1 cellular context compared by ENCODE assay signal in genomic region chr21:33542640-33543504, GRCh38.
A peak's percentile ranks its signal among the peaks of the same experiment; 100 is the strongest.
TF ChIP-seq lines count a peak whose summit lies in the region.

TSS of gene SON (plus strand) at chr21:33543038. CDS start at chr21:33543093, 55 bp downstream.

TF ChIP-seq in HEK293, 187 proteins besides CTCF, POLR2A, EP300 and RAD21 (continued from another document and continues in another):
- TF ChIP-seq, protein P1, sequence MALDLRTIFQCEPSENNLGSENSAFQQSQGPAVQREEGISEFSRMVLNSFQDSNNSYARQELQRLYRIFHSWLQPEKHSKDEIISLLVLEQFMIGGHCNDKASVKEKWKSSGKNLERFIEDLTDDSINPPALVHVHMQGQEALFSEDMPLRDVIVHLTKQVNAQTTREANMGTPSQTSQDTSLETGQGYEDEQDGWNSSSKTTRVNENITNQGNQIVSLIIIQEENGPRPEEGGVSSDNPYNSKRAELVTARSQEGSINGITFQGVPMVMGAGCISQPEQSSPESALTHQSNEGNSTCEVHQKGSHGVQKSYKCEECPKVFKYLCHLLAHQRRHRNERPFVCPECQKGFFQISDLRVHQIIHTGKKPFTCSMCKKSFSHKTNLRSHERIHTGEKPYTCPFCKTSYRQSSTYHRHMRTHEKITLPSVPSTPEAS (tag by site-specific recombination; IDR thresholded peaks at IDR 0.05): peak; percentile 30; the same call in 1 of the 2 replicates
- TF ChIP-seq ZSCAN16 (tag by site-specific recombination; IDR thresholded peaks at IDR 0.05): 0 out of 2 replicates have a peak, but pooled peaks have one; percentile 55
- TF ChIP-seq ZNF214 (tag by site-specific recombination; IDR thresholded peaks at IDR 0.05; ENCODE audit: borderline replicate concordance): no peak
- no peak for TF ChIP-seq ZNF514 (tag by site-specific recombination; IDR thresholded peaks at IDR 0.05)
- no peak for TF ChIP-seq ZBTB49 (tag by site-specific recombination; IDR thresholded peaks at IDR 0.05; ENCODE audit: low read depth)
- TF ChIP-seq KLF1 (tag by site-specific recombination; IDR thresholded peaks at IDR 0.05): 0 out of 2 replicates have a peak, but pooled peaks have one; percentile 17
- no peak for TF ChIP-seq ZNF785 (tag by site-specific recombination; IDR thresholded peaks at IDR 0.05)
- TF ChIP-seq, protein P2, sequence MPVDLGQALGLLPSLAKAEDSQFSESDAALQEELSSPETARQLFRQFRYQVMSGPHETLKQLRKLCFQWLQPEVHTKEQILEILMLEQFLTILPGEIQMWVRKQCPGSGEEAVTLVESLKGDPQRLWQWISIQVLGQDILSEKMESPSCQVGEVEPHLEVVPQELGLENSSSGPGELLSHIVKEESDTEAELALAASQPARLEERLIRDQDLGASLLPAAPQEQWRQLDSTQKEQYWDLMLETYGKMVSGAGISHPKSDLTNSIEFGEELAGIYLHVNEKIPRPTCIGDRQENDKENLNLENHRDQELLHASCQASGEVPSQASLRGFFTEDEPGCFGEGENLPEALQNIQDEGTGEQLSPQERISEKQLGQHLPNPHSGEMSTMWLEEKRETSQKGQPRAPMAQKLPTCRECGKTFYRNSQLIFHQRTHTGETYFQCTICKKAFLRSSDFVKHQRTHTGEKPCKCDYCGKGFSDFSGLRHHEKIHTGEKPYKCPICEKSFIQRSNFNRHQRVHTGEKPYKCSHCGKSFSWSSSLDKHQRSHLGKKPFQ (tag by site-specific recombination; IDR thresholded peaks at IDR 0.05): 0 out of 2 replicates have a peak, but pooled peaks have one; percentile 16
- TF ChIP-seq IKZF3 (tag by site-specific recombination; IDR thresholded peaks at IDR 0.05): no peak
- TF ChIP-seq ZNF707 (tag by site-specific recombination; IDR thresholded peaks at IDR 0.05): 0 out of 2 replicates have a peak, but pooled peaks have one; percentile 24
- TF ChIP-seq ZFP41 (tag by site-specific recombination; IDR thresholded peaks at IDR 0.05; ENCODE audit: borderline replicate concordance): no peak
- no peak for TF ChIP-seq ZNF140 (tag by site-specific recombination; IDR thresholded peaks at IDR 0.05)
- TF ChIP-seq ZBTB48 (tag by site-specific recombination; IDR thresholded peaks at IDR 0.05): peak; percentile 82
- no peak; the same call in 1 of the 2 replicates for TF ChIP-seq GLIS2 (tag by site-specific recombination; IDR thresholded peaks at IDR 0.05)
- TF ChIP-seq ZFHX2 (tag by site-specific recombination; conservative IDR thresholded peaks at IDR 0.05): peak; percentile 84
- peak; percentile 85 for TF ChIP-seq ZXDB (tag by site-specific recombination; IDR thresholded peaks at IDR 0.05)
- peak; percentile 82 for TF ChIP-seq SP3 (tag by site-specific recombination; IDR thresholded peaks at IDR 0.05)
- TF ChIP-seq ZNF366 (tag by site-specific recombination; conservative IDR thresholded peaks at IDR 0.05): peak; percentile 62; the same call in 1 of the 2 replicates
- 0 out of 2 replicates have a peak, but pooled peaks have one; percentile 24 for TF ChIP-seq ZFP37 (tag by site-specific recombination; IDR thresholded peaks at IDR 0.05)
- no peak for TF ChIP-seq ZNF558 (tag by site-specific recombination; IDR thresholded peaks at IDR 0.05)
- no peak for TF ChIP-seq ZNF621 (tag by site-specific recombination; IDR thresholded peaks at IDR 0.05)
- no peak for TF ChIP-seq ZNF677 (tag by site-specific recombination; IDR thresholded peaks at IDR 0.05)
- peak; percentile 77 for TF ChIP-seq ZBTB7A (tag by site-specific recombination; IDR thresholded peaks at IDR 0.05; ENCODE audit: low read depth)
- no peak for TF ChIP-seq ZNF701 (tag by site-specific recombination; IDR thresholded peaks at IDR 0.05)
- no peak for TF ChIP-seq SCRT1 (tag by site-specific recombination; IDR thresholded peaks at IDR 0.05; ENCODE audit: borderline replicate concordance)
- TF ChIP-seq SP7 (tag by site-specific recombination; IDR thresholded peaks at IDR 0.05): peak; percentile 78; the same call in 1 of the 2 replicates
- TF ChIP-seq ZEB2 (tag by site-specific recombination; IDR thresholded peaks at IDR 0.05): peak; percentile 71; the same call in 1 of the 2 replicates
- TF ChIP-seq ZNF639 (tag by site-specific recombination; IDR thresholded peaks at IDR 0.05): peak; percentile 86
- TF ChIP-seq, protein P3, sequence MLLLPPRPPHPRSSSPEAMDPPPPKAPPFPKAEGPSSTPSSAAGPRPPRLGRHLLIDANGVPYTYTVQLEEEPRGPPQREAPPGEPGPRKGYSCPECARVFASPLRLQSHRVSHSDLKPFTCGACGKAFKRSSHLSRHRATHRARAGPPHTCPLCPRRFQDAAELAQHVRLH (tag by site-specific recombination; IDR thresholded peaks at IDR 0.05): peak; percentile 59; the same call in 1 of the 2 replicates
- TF ChIP-seq ZNF223 (tag by site-specific recombination; IDR thresholded peaks at IDR 0.05): no peak
- TF ChIP-seq TCF7L2 (IDR thresholded peaks at IDR 0.05; ENCODE audit: borderline replicate concordance, low read depth, low read length): no peak
- TF ChIP-seq ZNF10 (tag by site-specific recombination; IDR thresholded peaks at IDR 0.05): peak; percentile 29; the same call in 1 of the 2 replicates
- peak; percentile 89 for TF ChIP-seq ZNF561 (tag by site-specific recombination; IDR thresholded peaks at IDR 0.05; ENCODE audit: borderline replicate concordance)
- TF ChIP-seq, protein P4, sequence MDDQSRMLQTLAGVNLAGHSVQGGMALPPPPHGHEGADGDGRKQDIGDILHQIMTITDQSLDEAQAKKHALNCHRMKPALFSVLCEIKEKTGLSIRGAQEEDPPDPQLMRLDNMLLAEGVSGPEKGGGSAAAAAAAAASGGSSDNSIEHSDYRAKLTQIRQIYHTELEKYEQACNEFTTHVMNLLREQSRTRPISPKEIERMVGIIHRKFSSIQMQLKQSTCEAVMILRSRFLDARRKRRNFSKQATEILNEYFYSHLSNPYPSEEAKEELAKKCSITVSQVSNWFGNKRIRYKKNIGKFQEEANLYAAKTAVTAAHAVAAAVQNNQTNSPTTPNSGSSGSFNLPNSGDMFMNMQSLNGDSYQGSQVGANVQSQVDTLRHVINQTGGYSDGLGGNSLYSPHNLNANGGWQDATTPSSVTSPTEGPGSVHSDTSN (CRISPR knock-in tag; IDR thresholded peaks at IDR 0.05): peak; percentile 71
- no peak for TF ChIP-seq ZNF114 (tag by site-specific recombination; IDR thresholded peaks at IDR 0.05)
- TF ChIP-seq, protein P5, sequence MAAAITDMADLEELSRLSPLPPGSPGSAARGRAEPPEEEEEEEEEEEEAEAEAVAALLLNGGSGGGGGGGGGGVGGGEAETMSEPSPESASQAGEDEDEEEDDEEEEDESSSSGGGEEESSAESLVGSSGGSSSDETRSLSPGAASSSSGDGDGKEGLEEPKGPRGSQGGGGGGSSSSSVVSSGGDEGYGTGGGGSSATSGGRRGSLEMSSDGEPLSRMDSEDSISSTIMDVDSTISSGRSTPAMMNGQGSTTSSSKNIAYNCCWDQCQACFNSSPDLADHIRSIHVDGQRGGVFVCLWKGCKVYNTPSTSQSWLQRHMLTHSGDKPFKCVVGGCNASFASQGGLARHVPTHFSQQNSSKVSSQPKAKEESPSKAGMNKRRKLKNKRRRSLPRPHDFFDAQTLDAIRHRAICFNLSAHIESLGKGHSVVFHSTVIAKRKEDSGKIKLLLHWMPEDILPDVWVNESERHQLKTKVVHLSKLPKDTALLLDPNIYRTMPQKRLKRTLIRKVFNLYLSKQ (tag by site-specific recombination; IDR thresholded peaks at IDR 0.05; ENCODE audit: borderline replicate concordance): 0 out of 2 replicates have a peak, but pooled peaks have one; percentile 31
- no peak for TF ChIP-seq ZNF280C (tag by site-specific recombination; IDR thresholded peaks at IDR 0.05)
- TF ChIP-seq ZNF530 (tag by site-specific recombination; IDR thresholded peaks at IDR 0.05; ENCODE audit: low read depth): 0 out of 2 replicates have a peak, but pooled peaks have one; percentile 27
- TF ChIP-seq, protein P6, sequence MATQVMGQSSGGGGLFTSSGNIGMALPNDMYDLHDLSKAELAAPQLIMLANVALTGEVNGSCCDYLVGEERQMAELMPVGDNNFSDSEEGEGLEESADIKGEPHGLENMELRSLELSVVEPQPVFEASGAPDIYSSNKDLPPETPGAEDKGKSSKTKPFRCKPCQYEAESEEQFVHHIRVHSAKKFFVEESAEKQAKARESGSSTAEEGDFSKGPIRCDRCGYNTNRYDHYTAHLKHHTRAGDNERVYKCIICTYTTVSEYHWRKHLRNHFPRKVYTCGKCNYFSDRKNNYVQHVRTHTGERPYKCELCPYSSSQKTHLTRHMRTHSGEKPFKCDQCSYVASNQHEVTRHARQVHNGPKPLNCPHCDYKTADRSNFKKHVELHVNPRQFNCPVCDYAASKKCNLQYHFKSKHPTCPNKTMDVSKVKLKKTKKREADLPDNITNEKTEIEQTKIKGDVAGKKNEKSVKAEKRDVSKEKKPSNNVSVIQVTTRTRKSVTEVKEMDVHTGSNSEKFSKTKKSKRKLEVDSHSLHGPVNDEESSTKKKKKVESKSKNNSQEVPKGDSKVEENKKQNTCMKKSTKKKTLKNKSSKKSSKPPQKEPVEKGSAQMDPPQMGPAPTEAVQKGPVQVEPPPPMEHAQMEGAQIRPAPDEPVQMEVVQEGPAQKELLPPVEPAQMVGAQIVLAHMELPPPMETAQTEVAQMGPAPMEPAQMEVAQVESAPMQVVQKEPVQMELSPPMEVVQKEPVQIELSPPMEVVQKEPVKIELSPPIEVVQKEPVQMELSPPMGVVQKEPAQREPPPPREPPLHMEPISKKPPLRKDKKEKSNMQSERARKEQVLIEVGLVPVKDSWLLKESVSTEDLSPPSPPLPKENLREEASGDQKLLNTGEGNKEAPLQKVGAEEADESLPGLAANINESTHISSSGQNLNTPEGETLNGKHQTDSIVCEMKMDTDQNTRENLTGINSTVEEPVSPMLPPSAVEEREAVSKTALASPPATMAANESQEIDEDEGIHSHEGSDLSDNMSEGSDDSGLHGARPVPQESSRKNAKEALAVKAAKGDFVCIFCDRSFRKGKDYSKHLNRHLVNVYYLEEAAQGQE (tag by site-specific recombination; IDR thresholded peaks at IDR 0.05): peak; percentile 31; the same call in 1 of the 2 replicates
- TF ChIP-seq TRIM28 (IDR thresholded peaks at IDR 0.05; ENCODE audit: borderline replicate concordance, low read length): no peak
- TF ChIP-seq, protein P7, sequence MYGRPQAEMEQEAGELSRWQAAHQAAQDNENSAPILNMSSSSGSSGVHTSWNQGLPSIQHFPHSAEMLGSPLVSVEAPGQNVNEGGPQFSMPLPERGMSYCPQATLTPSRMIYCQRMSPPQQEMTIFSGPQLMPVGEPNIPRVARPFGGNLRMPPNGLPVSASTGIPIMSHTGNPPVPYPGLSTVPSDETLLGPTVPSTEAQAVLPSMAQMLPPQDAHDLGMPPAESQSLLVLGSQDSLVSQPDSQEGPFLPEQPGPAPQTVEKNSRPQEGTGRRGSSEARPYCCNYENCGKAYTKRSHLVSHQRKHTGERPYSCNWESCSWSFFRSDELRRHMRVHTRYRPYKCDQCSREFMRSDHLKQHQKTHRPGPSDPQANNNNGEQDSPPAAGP (tag by site-specific recombination; IDR thresholded peaks at IDR 0.05): peak; percentile 82
- no peak for TF ChIP-seq ZNF664 (tag by site-specific recombination; IDR thresholded peaks at IDR 0.05)
- TF ChIP-seq PRDM6 (tag by site-specific recombination; IDR thresholded peaks at IDR 0.05): no peak
- TF ChIP-seq REPIN1 (tag by site-specific recombination; IDR thresholded peaks at IDR 0.05; ENCODE audit: low read depth): peak; percentile 90; the same call in 1 of the 2 replicates
